In the genomic region with DNA sequence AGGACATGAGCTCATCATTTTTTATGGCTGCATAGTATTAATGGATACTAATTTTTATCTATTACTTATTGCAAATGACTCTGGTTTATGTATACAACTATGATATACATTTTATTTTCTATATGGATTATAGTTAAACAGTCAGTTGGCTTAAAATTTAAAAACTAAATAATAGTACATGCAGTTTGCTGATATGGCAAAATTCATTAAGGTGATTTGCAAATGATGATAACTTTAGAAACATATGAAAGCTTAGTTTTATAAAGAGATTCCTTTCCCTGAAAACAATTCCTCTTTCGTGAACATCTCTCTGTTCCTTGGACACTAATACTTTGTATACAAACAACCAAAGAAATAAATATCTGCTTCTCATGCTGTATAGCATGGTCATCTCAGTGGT, we compare ENCODE assay signal across 33 cellular contexts.
"Had no signal": no experiment of that assay in that cellular context is flagged by ENCODE, and none has a peak within 500 bp of the region (broad histone marks: within the 10 kb centered on the region; RNA-seq: fewer than 3 reads in every experiment).

No MANE protein-coding gene starts in this region.

- H3K27me3 ChIP-seq: MG63, SJCRH30 had no signal

- H3K36me3 ChIP-seq: MG63, SJCRH30 had no signal

- H3K4me3 ChIP-seq: MG63, PC-9, SJCRH30, SK-N-MC had no signal

- DNase-seq: Kasumi-1, MG63, NCI-H1048, NCI-H1092 treated with DMSO at 0.1 percent for 48 hours, NCI-H1105 treated with DMSO at 0.1 percent for 48 hours, NCI-H1417, NCI-H1436, NCI-H146, NCI-H1694, NCI-H187, NCI-H1930, NCI-H2029 treated with DMSO at 0.1 percent for 48 hours, NCI-H2081 treated with DMSO at 0.1 percent for 48 hours, NCI-H2107, NCI-H2171, NCI-H226, NCI-H446 treated with DMSO at 0.1 percent for 48 hours, NCI-H510A, NCI-H524, NCI-H526, NCI-H69, NCI-H748 treated with DMSO at 0.1 percent for 48 hours, NCI-H82, PC-9, SHP77, SIG-M5, SJCRH30, T-cell had no signal

- H3K4me2 ChIP-seq: PC-9 had no signal

- H3K4me1 ChIP-seq: SJCRH30 had no signal

- H3K27ac ChIP-seq: PC-9, RWPE1, SJCRH30, SK-N-MC had no signal

- H2AFZ ChIP-seq: PC-9 had no signal

- H3K9me3 ChIP-seq: MG63, SJCRH30 had no signal

- ATAC-seq: Panc1, Right ventricle myocardium inferior, SK-N-SH treated with all-trans-retinoic acid at 6 μM for 48 hours, T-cell had no signal
